9 cellular contexts compared by ENCODE assay signal in genomic region chr9:33458444-33458843, GRCh38. TPM values are rescaled to one million over a fixed set of nuclear protein-coding genes. Genes with fewer than 3 reads are reported as not detected.
DNase-seq lines count a peak whose midpoint lies in the region; ATAC-seq lines count a peak whose summit lies in the region.
"Had no signal": no experiment of that assay in that cellular context is flagged by ENCODE, and none has a peak within 500 bp of the region (broad histone marks: within the 10 kb centered on the region; RNA-seq: fewer than 3 reads in every experiment).

No MANE protein-coding gene starts in this region.

- H3K9me3 Mint-ChIP-seq in activated naive CD4-positive, alpha-beta T cell treated with anti-CD3 and anti-CD28 coated beads, Interleukin-2, amount 50 U/mL, for 24 hours = no peaks in the 10 kb centered on the region

- peaks cover 9% of the 10 kb centered on the region for H3K36me3 Mint-ChIP-seq in activated naive CD4-positive, alpha-beta T cell treated with anti-CD3 and anti-CD28 coated beads, Interleukin-2, amount 50 U/mL, for 24 hours

- DNase-seq in RPMI7951 (ENCODE audit: low read depth) = peak; percentile 61
- peak; percentile 49 to 57 for DNase-seq in stimulated activated CD4-positive, alpha-beta T cell treated with anti-CD3 and anti-CD28 coated beads, Interleukin-15, amount 100 ng/mL, for 48 hours (ENCODE audit: low read depth in 2 of 2)
- DNase-seq in iPS-NIHi11 (ENCODE audit: low spot score) = no peak
- DNase-seq in NCI-H524 (lab: John Stamatoyannopoulos, UW) = no peak

- ATAC-seq in GM18907 (IDR thresholded peaks at IDR 0.05; ENCODE audit: unreplicated experiment) = peak; percentile 49
- no peak for ATAC-seq in HG02840 (IDR thresholded peaks at IDR 0.05; ENCODE audit: low FRiP score, unreplicated experiment)
- ATAC-seq in HG02623 (IDR thresholded peaks at IDR 0.05; ENCODE audit: unreplicated experiment) = no peak

- peak overlapping the region; percentile 68 for H3K4me3 Mint-ChIP-seq in activated naive CD4-positive, alpha-beta T cell treated with anti-CD3 and anti-CD28 coated beads, Interleukin-2, amount 50 U/mL, for 24 hours

- H3K4me1 Mint-ChIP-seq in activated naive CD4-positive, alpha-beta T cell treated with anti-CD3 and anti-CD28 coated beads, Interleukin-2, amount 50 U/mL, for 24 hours = peaks cover 63% of the 10 kb centered on the region

- no peaks in the 10 kb centered on the region for H3K27me3 Mint-ChIP-seq in activated naive CD4-positive, alpha-beta T cell treated with anti-CD3 and anti-CD28 coated beads, Interleukin-2, amount 50 U/mL, for 24 hours

- H3K27ac Mint-ChIP-seq in activated naive CD4-positive, alpha-beta T cell treated with anti-CD3 and anti-CD28 coated beads, Interleukin-2, amount 50 U/mL, for 24 hours = peak overlapping the region; percentile 75

RNA-seq across cellular contexts. Expression of gene AQP3, which starts 11.1 kb away (rescaled TPM):
- 1.4 and 1.6 TPM in 2 replicates for total RNA-seq in RPMI7951 (2014; rRNA removed; shearing (Covaris generic))

RNA-seq across cellular contexts. Expression of gene NOL6, which starts 15.3 kb away (rescaled TPM):
- 12.9 and 13.2 TPM in 2 replicates for total RNA-seq in RPMI7951 (2014; rRNA removed; shearing (Covaris generic))

RNA-seq across cellular contexts. Expression of gene AQP7, which starts 56.1 kb away (rescaled TPM):
- not detected in 2 replicates for total RNA-seq in RPMI7951 (2014; rRNA removed; shearing (Covaris generic))
- total RNA-seq: glomerular endothelial cell had no signal

Comparison
In these comparisons a context has a peak if more than half of its experiments do, and no peak if none do; other contexts are left out.
1. DNase-seq: peak in RPMI7951 (single experiment) and stimulated activated CD4-positive, alpha-beta T cell treated with anti-CD3 and anti-CD28 coated beads, Interleukin-15, amount 100 ng/mL, for 48 hours (2 of 2); none in iPS-NIHi11 (single experiment) and NCI-H524 (0 of 2).